Comparison of ENCODE assay signal across 8 cellular contexts in genomic region chr9:120579750-120580590, GRCh38. TPM values are rescaled to one million over a fixed set of nuclear protein-coding genes. Genes with fewer than 3 reads are reported as not detected.
DNase-seq lines count a peak whose midpoint lies in the region; ATAC-seq and TF ChIP-seq lines count a peak whose summit lies in the region.

CDK5RAP2 (minus strand) TSS chr9:120580167; CDS start chr9:120579978, 189 bp downstream.

- no peak for TF ChIP-seq POLR2A in uterus (IDR thresholded peaks at IDR 0.05)

- H3K27ac Mint-ChIP-seq in T-helper 2 cell treated with Interferon-gamma antibody and Interleukin-4, amounts not matched to agents 5 μg/mL and 100 μg/mL, for 36 hours = peak within 1 kb of the TSS; percentile 94

- H3K9me3 Mint-ChIP-seq in T-helper 2 cell treated with Interferon-gamma antibody and Interleukin-4, amounts not matched to agents 5 μg/mL and 100 μg/mL, for 36 hours = no peaks in the 10 kb centered on the region

- H3K36me3 Mint-ChIP-seq in T-helper 2 cell treated with Interferon-gamma antibody and Interleukin-4, amounts not matched to agents 5 μg/mL and 100 μg/mL, for 36 hours (ENCODE audit: low read depth) = peaks cover 23% of the 10 kb centered on the region

- H3K4me1 ChIP-seq in ascending aorta = peaks cover 4 to 15% of the 10 kb centered on the region in 2 donors
- peaks cover 6% of the 10 kb centered on the region for H3K4me1 ChIP-seq in right cardiac atrium (ENCODE audit: control insufficient read depth, insufficient read depth, low read length)
- H3K4me1 ChIP-seq in uterus = no peaks in the 10 kb centered on the region

- peak within 1 kb of the TSS; percentile 92 to 95 for H3K4me3 ChIP-seq in ascending aorta
- peak within 1 kb of the TSS; percentile 98 for H3K4me3 ChIP-seq in right cardiac atrium (ENCODE audit: low read length)
- H3K4me3 ChIP-seq in uterus = peak within 1 kb of the TSS; percentile 85 to 94

- peaks cover 36% of the 10 kb centered on the region for H3K4me1 Mint-ChIP-seq in T-helper 2 cell treated with Interferon-gamma antibody and Interleukin-4, amounts not matched to agents 5 μg/mL and 100 μg/mL, for 36 hours (ENCODE audit: low read depth)

- no peaks in the 10 kb centered on the region for H3K27me3 Mint-ChIP-seq in T-helper 2 cell treated with Interferon-gamma antibody and Interleukin-4, amounts not matched to agents 5 μg/mL and 100 μg/mL, for 36 hours (ENCODE audit: low read depth)

- intact Hi-C loops in ascending aorta (cut with DNase I) = loop anchor here (10.0 kb wide), 1 partner anchor 625 kb away; no protein-coding TSS in a partner anchor
- intact Hi-C loops in right cardiac atrium (cut with DNase I) = no loop called here
- intact Hi-C loops in uterus (cut with DNase I; ENCODE audit: low total_unique reads) = loop anchor here (5.0 kb wide), 1 partner anchor 1512 kb away; the partner anchor contains the start of gene TTLL11

- peak; percentile 95 to 96 for DNase-seq in NCI-H1930 (lab: John Stamatoyannopoulos, UW)
- peak; percentile 92 for DNase-seq in T-helper 2 cell treated with Interferon-gamma antibody and Interleukin-4, amounts not matched to agents 5 μg/mL and 100 μg/mL, for 36 hours (ENCODE audit: low spot score)
- DNase-seq in ascending aorta (ENCODE audit: low spot score in 2 of 2) = peak; percentile 81 to 97
- DNase-seq in right cardiac atrium = peak; percentile 95 to 98 (median 97)
- DNase-seq in pulmonary artery endothelial cell (ENCODE audit: low read depth, low spot score) = peak; percentile 94
- DNase-seq in uterus = peak; percentile 94 to 96

- no peaks in the 10 kb centered on the region for H3K9me3 ChIP-seq in ascending aorta
- H3K9me3 ChIP-seq in right cardiac atrium (ENCODE audit: control insufficient read depth, low read length) = no peaks in the 10 kb centered on the region
- no peaks in the 10 kb centered on the region for H3K9me3 ChIP-seq in uterus

- ATAC-seq in GM18502 (IDR thresholded peaks at IDR 0.05; ENCODE audit: poor library complexity, unreplicated experiment) (peak; percentile 96), HG02970 (IDR thresholded peaks at IDR 0.05; ENCODE audit: low FRiP score, unreplicated experiment) (peak; percentile 92), right cardiac atrium (peak; percentile 98)

- peak within 1 kb of the TSS; percentile 98 for H3K4me3 Mint-ChIP-seq in T-helper 2 cell treated with Interferon-gamma antibody and Interleukin-4, amounts not matched to agents 5 μg/mL and 100 μg/mL, for 36 hours

- no peaks in the 10 kb centered on the region for H3K27me3 ChIP-seq in ascending aorta
- H3K27me3 ChIP-seq in right cardiac atrium (ENCODE audit: control insufficient read depth, insufficient read depth) = no peaks in the 10 kb centered on the region
- H3K27me3 ChIP-seq in uterus = no peaks in the 10 kb centered on the region

- TF ChIP-seq CTCF in ascending aorta (IDR thresholded peaks at IDR 0.05) (no peak), uterus (IDR thresholded peaks at IDR 0.05) (no peak)

- H3K36me3 ChIP-seq in ascending aorta (no peaks in the 10 kb centered on the region), uterus (no peaks in the 10 kb centered on the region)

- H3K27ac ChIP-seq in ascending aorta = peak within 1 kb of the TSS; percentile 81
- peak within 1 kb of the TSS; percentile 63 for H3K27ac ChIP-seq in right cardiac atrium (ENCODE audit: low read length)
- peak within 1 kb of the TSS; percentile 62 to 78 for H3K27ac ChIP-seq in uterus

- 3% methylated on average over 53 of the region's 53 CpGs for WGBS in right cardiac atrium

RNA-seq across cellular contexts. Expression of gene CDK5RAP2, which starts in this region (rescaled TPM):
- total RNA-seq in ascending aorta (33.6 TPM), right cardiac atrium (10 to 100 TPM; 45.2 to 63.6 (median 48.3) TPM), pulmonary artery endothelial cell (26.5 and 34.9 TPM in 2 replicates), uterus (10 to 100 TPM; 28.9 to 62.3 (median 40.0) TPM)
- polyA plus RNA-seq in right cardiac atrium = 28.0 TPM

Comparison
In these comparisons a context has a peak if more than half of its experiments do, and no peak if none do; other contexts are left out.
1. Peak in every context shown above with its lines: DNase-seq, ATAC-seq, H3K4me3 ChIP-seq and H3K27ac ChIP-seq.
2. intact Hi-C loops: an anchor here in ascending aorta (10.0 kb wide) and uterus (5.0 kb wide); none called in right cardiac atrium.